ENCODE assay signal across 9 cellular contexts in the genomic region with DNA sequence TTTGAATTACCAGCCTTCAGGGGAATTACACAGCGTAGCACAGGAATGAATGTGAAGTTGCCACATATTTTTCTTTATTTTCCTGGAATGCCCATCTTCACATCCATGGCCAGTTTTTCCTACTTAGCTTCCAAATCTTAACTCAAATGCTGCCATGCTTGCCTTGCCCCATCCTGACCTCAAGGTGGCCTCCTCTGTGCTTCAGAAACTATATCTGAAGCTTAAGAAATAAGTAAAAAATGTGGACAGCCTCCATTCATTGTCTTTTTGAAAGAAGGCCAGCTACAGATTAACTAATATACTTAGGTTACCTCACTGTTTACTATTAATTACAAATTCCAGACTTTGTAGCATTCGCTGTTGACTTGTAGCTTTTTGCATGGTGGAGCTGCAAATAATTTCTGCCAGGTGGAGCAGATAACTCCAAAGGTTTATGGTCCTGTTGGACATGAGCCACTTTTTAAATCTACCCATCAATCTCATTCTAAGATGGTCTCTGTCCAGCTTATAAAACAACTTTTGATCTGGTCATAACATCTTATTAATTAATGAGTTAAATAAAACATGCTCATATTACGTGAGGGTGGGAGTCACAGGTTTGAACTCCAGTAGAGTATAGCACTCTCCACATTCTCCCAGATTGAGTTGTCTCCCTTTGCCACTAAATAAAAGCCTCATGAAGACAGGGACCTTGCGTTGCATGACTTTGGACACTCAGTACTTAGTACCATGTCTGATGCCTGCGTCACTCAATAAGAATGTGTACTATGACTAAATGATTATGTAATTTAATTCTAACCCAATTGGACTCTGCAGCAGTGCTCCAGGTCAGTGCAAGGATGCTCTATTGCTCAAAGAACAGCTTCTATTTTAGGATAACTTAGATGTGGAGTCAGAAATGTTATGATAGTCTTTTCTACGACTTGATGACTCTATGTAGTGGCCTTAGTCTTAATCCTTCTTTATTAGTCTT.
DNase-seq lines count a peak whose midpoint lies in the region; ATAC-seq and TF ChIP-seq lines count a peak whose summit lies in the region.
"Had no signal": no experiment of that assay in that cellular context is flagged by ENCODE, and none has a peak within 500 bp of the region (broad histone marks: within the 10 kb centered on the region; RNA-seq: fewer than 3 reads in every experiment).

No MANE protein-coding gene starts in this region.

- peak in 3 of 8 donors; percentile 13 to 42 (median 34) for ATAC-seq in heart right ventricle
- no peak for ATAC-seq in PC-3
- ATAC-seq in upper lobe of left lung (ENCODE audit: low FRiP score in 2 of 2): no peak

- H3K27ac Mint-ChIP-seq in type B pancreatic cell: no peak overlapping the region
- H3K27ac Mint-ChIP-seq in activated CD4-positive, alpha-beta T cell treated with anti-CD3 and anti-CD28 coated beads, Interleukin-2, amount 10 ng/mL, durations not matched to agents 7 days and 5 days: no peak overlapping the region

- H3K4me1 ChIP-seq in heart right ventricle (peaks cover 0 to 16% (median 3%) of the 10 kb centered on the region in 9 donors), PC-3 (ENCODE audit: insufficient read depth, low read length) (peaks cover 27% of the 10 kb centered on the region), upper lobe of left lung (no peaks in the 10 kb centered on the region)
- H3K4me1 ChIP-seq: Caco-2 had no signal

- no peaks in the 10 kb centered on the region for H3K9me3 Mint-ChIP-seq in type B pancreatic cell
- H3K9me3 Mint-ChIP-seq in activated CD4-positive, alpha-beta T cell treated with anti-CD3 and anti-CD28 coated beads, Interleukin-2, amount 10 ng/mL, durations not matched to agents 7 days and 5 days: no peaks in the 10 kb centered on the region

- H4K20me1 ChIP-seq in PC-3 (ENCODE audit: low read length): no peaks in the 10 kb centered on the region

- POLR2A ChIA-PET in PC-3 (lab: Charles Lee; ENCODE audit: unreplicated experiment): no interaction called here
- POLR2A ChIA-PET in activated CD4-positive, alpha-beta T cell treated with anti-CD3 and anti-CD28 coated beads, Interleukin-2, amount 10 ng/mL, durations not matched to agents 7 days and 5 days (lab: Charles Lee): no interaction called here

- no peaks in the 10 kb centered on the region for H3K27me3 Mint-ChIP-seq in type B pancreatic cell
- peaks cover 3% of the 10 kb centered on the region for H3K27me3 Mint-ChIP-seq in activated CD4-positive, alpha-beta T cell treated with anti-CD3 and anti-CD28 coated beads, Interleukin-2, amount 10 ng/mL, durations not matched to agents 7 days and 5 days

- TF ChIP-seq CTCF in heart right ventricle (IDR thresholded peaks at IDR 0.05) (peak in 7 of 9 donors; percentile 20 to 39 (median 23)), PC-3 (conservative IDR thresholded peaks at IDR 0.05; ENCODE audit: low read depth, low read length) (peak; percentile 44), fibroblast of pulmonary artery (IDR thresholded peaks at IDR 0.05; ENCODE audit: low read length, missing control alignments) (peak; percentile 53), type B pancreatic cell (conservative IDR thresholded peaks at IDR 0.05) (peak; percentile 56), upper lobe of left lung (IDR thresholded peaks at IDR 0.05) (peak in 3 of 6 experiments; percentile 16 to 30 (median 25))

- no peak overlapping the region for H3K4me2 ChIP-seq in PC-3 (ENCODE audit: low read length)

- H3K9me2 ChIP-seq in PC-3 (replicated peaks; ENCODE audit: low read length): no peaks in the 10 kb centered on the region

- no peak overlapping the region for H2AFZ ChIP-seq in PC-3 (ENCODE audit: low read length)

- H3K4me3 ChIP-seq in heart right ventricle (no peak overlapping the region), PC-3 (ENCODE audit: low read length) (no peak overlapping the region), fibroblast of pulmonary artery (replicated peaks; ENCODE audit: low read depth, low read length) (no peak overlapping the region), upper lobe of left lung (no peak overlapping the region)

- H3K4me1 Mint-ChIP-seq in type B pancreatic cell (ENCODE audit: unreplicated experiment): peaks cover 19% of the 10 kb centered on the region
- no peaks in the 10 kb centered on the region for H3K4me1 Mint-ChIP-seq in activated CD4-positive, alpha-beta T cell treated with anti-CD3 and anti-CD28 coated beads, Interleukin-2, amount 10 ng/mL, durations not matched to agents 7 days and 5 days

- H3K36me3 Mint-ChIP-seq in type B pancreatic cell: no peaks in the 10 kb centered on the region
- no peaks in the 10 kb centered on the region for H3K36me3 Mint-ChIP-seq in activated CD4-positive, alpha-beta T cell treated with anti-CD3 and anti-CD28 coated beads, Interleukin-2, amount 10 ng/mL, durations not matched to agents 7 days and 5 days (ENCODE audit: low read depth)

- no peaks in the 10 kb centered on the region for H3K36me3 ChIP-seq in heart right ventricle
- no peaks in the 10 kb centered on the region for H3K36me3 ChIP-seq in PC-3 (ENCODE audit: low read depth, low read length)
- no peaks in the 10 kb centered on the region for H3K36me3 ChIP-seq in upper lobe of left lung

- no peak overlapping the region for H3K9ac ChIP-seq in PC-3 (ENCODE audit: low read length)

- no TSS peak for BruUV-seq in PC-3 (replicated peaks; lab: Mats Ljungman, UMichigan)

- intact Hi-C loops in heart right ventricle (cut with DNase I): no loop called here
- intact Hi-C loops in cardiac septum (cut with DNase I): no loop called here
- intact Hi-C loops in PC-3 (cut with micrococcal nuclease): loop anchor here (10.0 kb wide), 1 partner anchor 872 kb away; no protein-coding TSS in a partner anchor

- WGBS in heart right ventricle, 2 donors: 80 to 83% methylated on average over 6 of the region's 6 CpGs
- 88% methylated on average over 6 of the region's 6 CpGs for WGBS in upper lobe of left lung, 2 donors

- CTCF ChIA-PET in PC-3 (lab: Charles Lee): no interaction called here
- CTCF ChIA-PET in activated CD4-positive, alpha-beta T cell treated with anti-CD3 and anti-CD28 coated beads, Interleukin-2, amount 10 ng/mL, durations not matched to agents 7 days and 5 days (lab: Charles Lee): interaction anchor here (1.4 kb wide), 1 partner anchor 9 kb away, joined by 5 read pairs; no protein-coding TSS in a partner anchor

- H3K27ac ChIP-seq in heart right ventricle: peak overlapping the region in 1 of 10 donors; percentile 11
- H3K27ac ChIP-seq in PC-3 (ENCODE audit: low read length): no peak overlapping the region
- no peak overlapping the region for H3K27ac ChIP-seq in upper lobe of left lung

- TF ChIP-seq POLR2A in upper lobe of left lung (IDR thresholded peaks at IDR 0.05): no peak

- DNase-seq in heart right ventricle (no peak), cardiac septum (ENCODE audit: low spot score) (no peak), PC-3 (peak; percentile 17), fibroblast of pulmonary artery (ENCODE audit: low read depth) (peak; percentile 68), type B pancreatic cell (ENCODE audit: extremely low spot score, unreplicated experiment) (no peak), NCI-H2171 treated with DMSO at 0.1 percent for 48 hours (lab: John Stamatoyannopoulos, UW) (no peak), upper lobe of left lung (no peak)
- no peak for DNase-seq in activated CD4-positive, alpha-beta T cell treated with anti-CD3 and anti-CD28 coated beads, Interleukin-2, amount 10 ng/mL, durations not matched to agents 7 days and 5 days

- TF ChIP-seq EP300 in upper lobe of left lung (IDR thresholded peaks at IDR 0.05): no peak

- no peak overlapping the region for H3K4me3 Mint-ChIP-seq in type B pancreatic cell
- H3K4me3 Mint-ChIP-seq in activated CD4-positive, alpha-beta T cell treated with anti-CD3 and anti-CD28 coated beads, Interleukin-2, amount 10 ng/mL, durations not matched to agents 7 days and 5 days: no peak overlapping the region

- H3F3A ChIP-seq in PC-3 (ENCODE audit: low read length, unreplicated experiment): no peaks in the 10 kb centered on the region

- H3K79me2 ChIP-seq in PC-3 (ENCODE audit: low read length): no peaks in the 10 kb centered on the region

- H3K9me3 ChIP-seq in heart right ventricle: no peaks in the 10 kb centered on the region
- H3K9me3 ChIP-seq in PC-3 (ENCODE audit: low read length): no peaks in the 10 kb centered on the region
- H3K9me3 ChIP-seq in upper lobe of left lung: no peaks in the 10 kb centered on the region
- H3K9me3 ChIP-seq: Caco-2 had no signal

- H3K27me3 ChIP-seq in heart right ventricle: no peaks in the 10 kb centered on the region
- no peaks in the 10 kb centered on the region for H3K27me3 ChIP-seq in PC-3 (ENCODE audit: low read length)
- H3K27me3 ChIP-seq in upper lobe of left lung: no peaks in the 10 kb centered on the region

Comparison
In these comparisons a context has a peak if more than half of its experiments do, and no peak if none do; other contexts are left out.
1. DNase-seq: peak in PC-3 (single experiment) and fibroblast of pulmonary artery (single experiment); none in heart right ventricle (0 of 2), cardiac septum (single experiment), type B pancreatic cell (single experiment), NCI-H2171 treated with DMSO at 0.1 percent for 48 hours (single experiment), activated CD4-positive, alpha-beta T cell treated with anti-CD3 and anti-CD28 coated beads, Interleukin-2, amount 10 ng/mL, durations not matched to agents 7 days and 5 days (single experiment) and upper lobe of left lung (0 of 2).